ENCODE assay signal across 21 cellular contexts in the genomic region with DNA sequence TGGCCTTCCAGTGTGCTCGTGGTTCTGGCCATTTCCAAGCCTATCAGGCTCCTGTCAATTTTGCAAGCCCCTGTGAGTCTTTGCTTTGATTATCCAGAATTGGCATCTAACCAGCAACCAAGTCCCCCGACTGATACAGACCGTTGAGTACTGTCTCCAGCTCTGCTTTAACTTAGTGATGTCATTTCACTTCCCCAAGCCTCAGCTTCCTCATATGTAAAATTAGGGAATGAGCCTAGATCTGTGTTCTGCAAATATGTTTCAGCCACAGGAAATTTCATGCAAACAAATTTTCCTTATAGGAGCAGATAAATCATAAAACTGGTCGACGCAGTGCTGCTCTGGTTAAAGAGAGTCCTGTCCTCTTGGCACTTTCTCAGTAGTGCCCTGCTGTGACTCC.
DNase-seq lines count a peak whose midpoint lies in the region; ATAC-seq lines count a peak whose summit lies in the region.
"Had no signal": no experiment of that assay in that cellular context is flagged by ENCODE, and none has a peak within 500 bp of the region (broad histone marks: within the 10 kb centered on the region; RNA-seq: fewer than 3 reads in every experiment).

No MANE protein-coding gene starts in this region.

- H3K9me3 Mint-ChIP-seq in activated CD4-positive, alpha-beta T cell treated with anti-CD3 and anti-CD28 coated beads, Interleukin-2, amount 10 ng/mL, durations not matched to agents 24 days and 14 days = no peaks in the 10 kb centered on the region
- no peaks in the 10 kb centered on the region for H3K9me3 Mint-ChIP-seq in dendritic cell treated with granulocyte-macrophage colony-stimulating factor and Interleukin-4, amounts not matched to agents 40 ng/mL and 50 ng/mL, for 4 days
- H3K9me3 Mint-ChIP-seq in T-helper 2 cell treated with Interferon-gamma antibody and Interleukin-4, amounts not matched to agents 5 μg/mL and 100 μg/mL, for 36 hours = no peaks in the 10 kb centered on the region
- H3K9me3 Mint-ChIP-seq: CD4-positive, alpha-beta T cell; IgD-negative memory B cell had no signal

- intact Hi-C loops in activated CD4-positive, alpha-beta T cell treated with anti-CD3 and anti-CD28 coated beads, Interleukin-2, amount 10 ng/mL, durations not matched to agents 24 days and 14 days (cut with micrococcal nuclease) = no loop called here
- intact Hi-C loops in dendritic cell treated with granulocyte-macrophage colony-stimulating factor and Interleukin-4, amounts not matched to agents 40 ng/mL and 50 ng/mL, for 4 days (cut with micrococcal nuclease) = loop anchor here (10.0 kb wide), 1 partner anchor 221 kb away; the partner anchor contains the start of gene KSR1

- H3K4me3 Mint-ChIP-seq in activated CD4-positive, alpha-beta T cell treated with anti-CD3 and anti-CD28 coated beads, Interleukin-2, amount 10 ng/mL, durations not matched to agents 24 days and 14 days = no peak overlapping the region
- no peak overlapping the region for H3K4me3 Mint-ChIP-seq in dendritic cell treated with granulocyte-macrophage colony-stimulating factor and Interleukin-4, amounts not matched to agents 40 ng/mL and 50 ng/mL, for 4 days
- no peak overlapping the region for H3K4me3 Mint-ChIP-seq in T-helper 2 cell treated with Interferon-gamma antibody and Interleukin-4, amounts not matched to agents 5 μg/mL and 100 μg/mL, for 36 hours
- H3K4me3 Mint-ChIP-seq: CD4-positive, alpha-beta T cell; GM23338; IgD-negative memory B cell had no signal

- peak; percentile 40 for DNase-seq in activated CD4-positive, alpha-beta T cell treated with anti-CD3 and anti-CD28 coated beads, Interleukin-2, amount 10 ng/mL, durations not matched to agents 24 days and 14 days
- DNase-seq in activated CD4-positive, alpha-beta T cell treated with anti-CD3 and anti-CD28 coated beads, Interleukin-2, amount 50 U/mL, for 4 hours = no peak
- peak; percentile 59 for DNase-seq in MV-4-11 (lab: John Stamatoyannopoulos, UW)
- no peak for DNase-seq in T-helper 2 cell treated with Interferon-gamma antibody and Interleukin-4, amounts not matched to agents 5 μg/mL and 100 μg/mL, for 36 hours (ENCODE audit: low spot score)
- DNase-seq: Caco-2; CD4-positive, alpha-beta T cell; GF-D8; HCEC 1CT; MM.1S; NCI-H187 treated with DMSO at 0.1 percent for 48 hours; NCI-H226; NCI-H524 treated with DMSO at 0.1 percent for 48 hours; OCI-M1; Right ventricle myocardium superior; SK-N-SH; T-helper 1 cell had no signal

- H3K27ac Mint-ChIP-seq in activated CD4-positive, alpha-beta T cell treated with anti-CD3 and anti-CD28 coated beads, Interleukin-2, amount 10 ng/mL, durations not matched to agents 24 days and 14 days = no peak overlapping the region
- H3K27ac Mint-ChIP-seq in dendritic cell treated with granulocyte-macrophage colony-stimulating factor and Interleukin-4, amounts not matched to agents 40 ng/mL and 50 ng/mL, for 4 days = peak overlapping the region; percentile 59
- H3K27ac Mint-ChIP-seq in T-helper 2 cell treated with Interferon-gamma antibody and Interleukin-4, amounts not matched to agents 5 μg/mL and 100 μg/mL, for 36 hours = no peak overlapping the region
- H3K27ac Mint-ChIP-seq: CD4-positive, alpha-beta T cell; GM23338 had no signal

- no peaks in the 10 kb centered on the region for H3K36me3 Mint-ChIP-seq in activated CD4-positive, alpha-beta T cell treated with anti-CD3 and anti-CD28 coated beads, Interleukin-2, amount 10 ng/mL, durations not matched to agents 24 days and 14 days (ENCODE audit: low read depth)
- H3K36me3 Mint-ChIP-seq in dendritic cell treated with granulocyte-macrophage colony-stimulating factor and Interleukin-4, amounts not matched to agents 40 ng/mL and 50 ng/mL, for 4 days (ENCODE audit: low read depth) = no peaks in the 10 kb centered on the region
- no peaks in the 10 kb centered on the region for H3K36me3 Mint-ChIP-seq in T-helper 2 cell treated with Interferon-gamma antibody and Interleukin-4, amounts not matched to agents 5 μg/mL and 100 μg/mL, for 36 hours (ENCODE audit: low read depth)
- H3K36me3 Mint-ChIP-seq: IgD-negative memory B cell had no signal

- H3K27me3 Mint-ChIP-seq in activated CD4-positive, alpha-beta T cell treated with anti-CD3 and anti-CD28 coated beads, Interleukin-2, amount 10 ng/mL, durations not matched to agents 24 days and 14 days = peaks cover 16% of the 10 kb centered on the region
- no peaks in the 10 kb centered on the region for H3K27me3 Mint-ChIP-seq in dendritic cell treated with granulocyte-macrophage colony-stimulating factor and Interleukin-4, amounts not matched to agents 40 ng/mL and 50 ng/mL, for 4 days
- H3K27me3 Mint-ChIP-seq in T-helper 2 cell treated with Interferon-gamma antibody and Interleukin-4, amounts not matched to agents 5 μg/mL and 100 μg/mL, for 36 hours (ENCODE audit: low read depth) = peaks cover 9% of the 10 kb centered on the region
- H3K27me3 Mint-ChIP-seq: CD4-positive, alpha-beta T cell; IgD-negative memory B cell had no signal

- ATAC-seq in HG03196 (IDR thresholded peaks at IDR 0.05; ENCODE audit: unreplicated experiment) (no peak), GM18511 (IDR thresholded peaks at IDR 0.05; ENCODE audit: unreplicated experiment) (no peak)
- ATAC-seq: GM23338 had no signal

- peaks cover 5% of the 10 kb centered on the region for H3K4me1 Mint-ChIP-seq in activated CD4-positive, alpha-beta T cell treated with anti-CD3 and anti-CD28 coated beads, Interleukin-2, amount 10 ng/mL, durations not matched to agents 24 days and 14 days
- H3K4me1 Mint-ChIP-seq in dendritic cell treated with granulocyte-macrophage colony-stimulating factor and Interleukin-4, amounts not matched to agents 40 ng/mL and 50 ng/mL, for 4 days (ENCODE audit: low read depth) = peaks cover 41% of the 10 kb centered on the region
- peaks cover 5% of the 10 kb centered on the region for H3K4me1 Mint-ChIP-seq in T-helper 2 cell treated with Interferon-gamma antibody and Interleukin-4, amounts not matched to agents 5 μg/mL and 100 μg/mL, for 36 hours (ENCODE audit: low read depth)
- H3K4me1 Mint-ChIP-seq: GM23338 had no signal

Comparison
In these comparisons a context has a peak if more than half of its experiments do, and no peak if none do; other contexts are left out.
1. DNase-seq: peak in activated CD4-positive, alpha-beta T cell treated with anti-CD3 and anti-CD28 coated beads, Interleukin-2, amount 10 ng/mL, durations not matched to agents 24 days and 14 days (single experiment) and MV-4-11 (single experiment); none in activated CD4-positive, alpha-beta T cell treated with anti-CD3 and anti-CD28 coated beads, Interleukin-2, amount 50 U/mL, for 4 hours (0 of 2) and T-helper 2 cell treated with Interferon-gamma antibody and Interleukin-4, amounts not matched to agents 5 μg/mL and 100 μg/mL, for 36 hours (single experiment).